Comparison of ENCODE assay signal across 29 cellular contexts in the genomic region with DNA sequence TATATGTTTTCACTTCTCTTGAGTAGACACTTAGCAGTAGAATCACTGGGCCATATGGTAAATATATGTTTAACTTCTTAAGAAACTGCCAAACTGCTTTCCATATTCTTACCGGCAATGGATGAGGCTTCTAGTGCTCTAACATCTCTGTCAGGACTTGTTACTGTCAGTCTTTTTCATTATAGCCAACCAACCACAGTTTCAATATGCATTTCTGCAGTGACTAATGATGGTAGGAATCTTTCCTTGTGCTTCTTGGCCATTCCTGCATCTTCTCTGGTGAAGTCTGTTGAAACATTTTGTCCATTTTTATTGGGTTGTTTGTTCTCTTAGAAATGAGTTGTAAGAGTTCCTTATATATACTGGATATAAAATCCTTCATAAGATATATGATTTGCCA.
DNase-seq lines count a peak whose midpoint lies in the region; ATAC-seq, FAIRE-seq and TF ChIP-seq lines count a peak whose summit lies in the region.
"Had no signal": no experiment of that assay in that cellular context is flagged by ENCODE, and none has a peak within 500 bp of the region (broad histone marks: within the 10 kb centered on the region; RNA-seq: fewer than 3 reads in every experiment).

No MANE protein-coding gene starts in this region.

- no peak overlapping the region for H3K4me2 ChIP-seq in MM.1S (ENCODE audit: low read depth, low read length)
- H3K4me2 ChIP-seq: A549 had no signal

- H3K79me2 ChIP-seq in MM.1S (ENCODE audit: low read length): no peaks in the 10 kb centered on the region

- intact Hi-C loops in activated CD4-positive, alpha-beta memory T cell treated with anti-CD3 and anti-CD28 coated beads for 36 hours (cut with micrococcal nuclease): no loop called here
- intact Hi-C loops in activated CD4-positive, alpha-beta T cell treated with anti-CD3 and anti-CD28 coated beads for 36 hours (cut with DNase I, micrococcal nuclease): loop anchor here in 1 of 2 experiments (10.0 kb wide), 1 partner anchor 331 kb away; no protein-coding TSS in a partner anchor

- no peak overlapping the region for H3K4me3 Mint-ChIP-seq in activated CD4-positive, alpha-beta memory T cell treated with anti-CD3 and anti-CD28 coated beads for 36 hours
- no peak overlapping the region for H3K4me3 Mint-ChIP-seq in activated CD4-positive, alpha-beta T cell treated with anti-CD3 and anti-CD28 coated beads for 36 hours
- H3K4me3 Mint-ChIP-seq: B cell; CD8-positive, alpha-beta T cell had no signal

- H3K9me2 ChIP-seq in MM.1S (replicated peaks; ENCODE audit: insufficient read depth, low read length): no peaks in the 10 kb centered on the region

- no peaks in the 10 kb centered on the region for H4K20me1 ChIP-seq in MM.1S (ENCODE audit: insufficient read depth, low read length)

- H2AFZ ChIP-seq in MM.1S (ENCODE audit: low read length): no peak overlapping the region

- TF ChIP-seq CTCF in bronchial epithelial cell (IDR thresholded peaks at IDR 0.05; ENCODE audit: insufficient read depth, low read length, severe bottlenecking) (no peak), foreskin fibroblast (IDR thresholded peaks at IDR 0.05; ENCODE audit: low read depth, low read length) (no peak), MM.1S (IDR thresholded peaks at IDR 0.05; ENCODE audit: low read length) (no peak)

- peaks cover 9% of the 10 kb centered on the region for H3K27me3 Mint-ChIP-seq in activated CD4-positive, alpha-beta memory T cell treated with anti-CD3 and anti-CD28 coated beads for 36 hours
- no peaks in the 10 kb centered on the region for H3K27me3 Mint-ChIP-seq in activated CD4-positive, alpha-beta T cell treated with anti-CD3 and anti-CD28 coated beads for 36 hours

- H3K4me3 ChIP-seq in bronchial epithelial cell (ENCODE audit: low read depth, low read length) (no peak overlapping the region), foreskin fibroblast (ENCODE audit: low read depth in 1 of 2, low read length in 2 of 2) (no peak overlapping the region), MM.1S (ENCODE audit: low read length) (no peak overlapping the region)
- H3K4me3 ChIP-seq: A549, SJCRH30 had no signal

- H3K9me3 ChIP-seq in MM.1S (replicated peaks; ENCODE audit: insufficient read depth, low read length): no peaks in the 10 kb centered on the region
- H3K9me3 ChIP-seq: A549, Caco-2, SJCRH30 had no signal

- H3F3A ChIP-seq in MM.1S (ENCODE audit: insufficient read depth, low read length): no peaks in the 10 kb centered on the region

- H3K36me3 ChIP-seq in bronchial epithelial cell (ENCODE audit: control insufficient read depth, insufficient read depth, low read length): no peaks in the 10 kb centered on the region
- no peaks in the 10 kb centered on the region for H3K36me3 ChIP-seq in MM.1S (replicated peaks; ENCODE audit: insufficient read depth, low read length)
- H3K36me3 ChIP-seq: SJCRH30 had no signal

- CTCF ChIA-PET in activated CD4-positive, alpha-beta memory T cell treated with anti-CD3 and anti-CD28 coated beads for 36 hours (lab: Charles Lee): no interaction called here
- CTCF ChIA-PET in activated CD4-positive, alpha-beta T cell treated with anti-CD3 and anti-CD28 coated beads for 36 hours (lab: Charles Lee): no interaction called here

- no peaks in the 10 kb centered on the region for H3K9me3 Mint-ChIP-seq in activated CD4-positive, alpha-beta memory T cell treated with anti-CD3 and anti-CD28 coated beads for 36 hours
- no peaks in the 10 kb centered on the region for H3K9me3 Mint-ChIP-seq in activated CD4-positive, alpha-beta T cell treated with anti-CD3 and anti-CD28 coated beads for 36 hours (ENCODE audit: low read depth)

- DNase-seq in HT1080 (ENCODE audit: low read depth) (peak; percentile 18), bronchial epithelial cell (ENCODE audit: low read depth) (peak; percentile 89), foreskin fibroblast (peak; percentile 12 to 25), ACHN (no peak), MM.1S (no peak)
- no peak for DNase-seq in activated CD4-positive, alpha-beta memory T cell treated with anti-CD3 and anti-CD28 coated beads for 36 hours
- no peak for DNase-seq in activated CD4-positive, alpha-beta T cell treated with anti-CD3 and anti-CD28 coated beads for 36 hours
- DNase-seq: Caco-2; CD8-positive, alpha-beta T cell; DMS 273 treated with DMSO at 0.1 percent for 48 hours; DMS79; Karpas-422; NCI-H1105 treated with DMSO at 0.1 percent for 48 hours; NCI-H146; NCI-H1930; NCI-H446; NCI-H524 treated with DMSO at 0.1 percent for 48 hours; NCI-H774; SJCRH30 had no signal

- no peak for ATAC-seq in activated CD4-positive, alpha-beta T cell treated with anti-CD3 and anti-CD28 coated beads for 36 hours
- ATAC-seq: A549; CD8-positive, alpha-beta T cell; HCT116; HepG2; Right ventricle myocardium inferior; SK-N-SH treated with all-trans-retinoic acid at 6 μM for 48 hours had no signal

- no peak for FAIRE-seq in bronchial epithelial cell (lab: Jason Lieb, UNC)
- FAIRE-seq: A549, GM12892, H1, HepG2, RCC 7860 had no signal

- no peak overlapping the region for H3K27ac Mint-ChIP-seq in activated CD4-positive, alpha-beta memory T cell treated with anti-CD3 and anti-CD28 coated beads for 36 hours
- no peak overlapping the region for H3K27ac Mint-ChIP-seq in activated CD4-positive, alpha-beta T cell treated with anti-CD3 and anti-CD28 coated beads for 36 hours
- H3K27ac Mint-ChIP-seq: B cell; CD8-positive, alpha-beta T cell had no signal

- H3K27ac ChIP-seq in MM.1S (ENCODE audit: low read length): no peak overlapping the region
- H3K27ac ChIP-seq: A549, C4-2B, SJCRH30 had no signal

- H3K36me3 Mint-ChIP-seq in activated CD4-positive, alpha-beta memory T cell treated with anti-CD3 and anti-CD28 coated beads for 36 hours: no peaks in the 10 kb centered on the region
- H3K36me3 Mint-ChIP-seq in activated CD4-positive, alpha-beta T cell treated with anti-CD3 and anti-CD28 coated beads for 36 hours (ENCODE audit: low read depth): no peaks in the 10 kb centered on the region
- H3K36me3 Mint-ChIP-seq: CD8-positive, alpha-beta T cell had no signal

- H3K4me1 Mint-ChIP-seq in activated CD4-positive, alpha-beta memory T cell treated with anti-CD3 and anti-CD28 coated beads for 36 hours (ENCODE audit: low read depth): peaks cover 6% of the 10 kb centered on the region
- peaks cover 20% of the 10 kb centered on the region for H3K4me1 Mint-ChIP-seq in activated CD4-positive, alpha-beta T cell treated with anti-CD3 and anti-CD28 coated beads for 36 hours
- H3K4me1 Mint-ChIP-seq: B cell had no signal

- POLR2A ChIA-PET in activated CD4-positive, alpha-beta memory T cell treated with anti-CD3 and anti-CD28 coated beads for 36 hours (lab: Charles Lee): no interaction called here
- POLR2A ChIA-PET in activated CD4-positive, alpha-beta T cell treated with anti-CD3 and anti-CD28 coated beads for 36 hours (lab: Charles Lee): no interaction called here

- H3K27me3 ChIP-seq in bronchial epithelial cell (ENCODE audit: control insufficient read depth, insufficient read depth, low read length) (no peaks in the 10 kb centered on the region), MM.1S (replicated peaks; ENCODE audit: insufficient read depth, low read length) (no peaks in the 10 kb centered on the region)

- in situ Hi-C loops in ACHN (cut with HindIII; ENCODE audit: low pct_ligation_motif_present, low pct_unique_long_range_greater_than_20kb, low sequenced_read_pairs): no loop called here

- H3K4me1 ChIP-seq in MM.1S (ENCODE audit: low read length): peaks cover 9% of the 10 kb centered on the region
- H3K4me1 ChIP-seq: Caco-2, SJCRH30 had no signal

- H3K9ac ChIP-seq in MM.1S (ENCODE audit: low read length): no peak overlapping the region

Comparison
In these comparisons a context has a peak if more than half of its experiments do, and no peak if none do; other contexts are left out.
1. DNase-seq: peak in HT1080 (single experiment), bronchial epithelial cell (single experiment) and foreskin fibroblast (2 of 2); none in activated CD4-positive, alpha-beta memory T cell treated with anti-CD3 and anti-CD28 coated beads for 36 hours (single experiment), ACHN (single experiment), activated CD4-positive, alpha-beta T cell treated with anti-CD3 and anti-CD28 coated beads for 36 hours (single experiment) and MM.1S (single experiment).